Comparison of ENCODE assay signal across 5 cellular contexts in genomic region chr18:10556251-10556650, GRCh38. TPM values are rescaled to one million over a fixed set of nuclear protein-coding genes. Genes with fewer than 3 reads are reported as not detected.
A peak's percentile ranks its signal among the peaks of the same experiment; 100 is the strongest.
DNase-seq lines count a peak whose midpoint lies in the region; ATAC-seq, FAIRE-seq and TF ChIP-seq lines count a peak whose summit lies in the region.
"Not testable (repeated sequence)": the region's sequence is repeated elsewhere in the genome, so short reads cannot be mapped to it uniquely, and the experiment has no call there.

No MANE protein-coding gene starts in this region.

- not testable (repeated sequence) for H4K20me1 ChIP-seq in MM.1S (ENCODE audit: insufficient read depth, low read length)

- H3K9me2 ChIP-seq in MM.1S (replicated peaks; ENCODE audit: insufficient read depth, low read length) = not testable (repeated sequence)

- not testable (repeated sequence) for H3K9me3 ChIP-seq in MM.1S (replicated peaks; ENCODE audit: insufficient read depth, low read length)

- H3K36me3 ChIP-seq in MM.1S (replicated peaks; ENCODE audit: insufficient read depth, low read length) = not testable (repeated sequence)

- not testable (repeated sequence) for H3K27ac Mint-ChIP-seq in activated CD4-positive, alpha-beta T cell treated with anti-CD3 and anti-CD28 coated beads, Interleukin-2, amount 10 ng/mL, durations not matched to agents 24 days and 14 days

- not testable (repeated sequence) for TF ChIP-seq POLR2A in GM12891 (IDR thresholded peaks at IDR 0.05; ENCODE audit: low read depth, low read length)

- intact Hi-C loops in activated CD4-positive, alpha-beta T cell treated with anti-CD3 and anti-CD28 coated beads, Interleukin-2, amount 10 ng/mL, durations not matched to agents 24 days and 14 days (cut with micrococcal nuclease); sciatic nerve (cut with DNase I): not testable (repeated sequence)

- not testable (repeated sequence) for H3K9me3 Mint-ChIP-seq in activated CD4-positive, alpha-beta T cell treated with anti-CD3 and anti-CD28 coated beads, Interleukin-2, amount 10 ng/mL, durations not matched to agents 24 days and 14 days

- H3K27ac ChIP-seq in MM.1S (ENCODE audit: low read length) = peak overlapping the region; percentile 84

- H3F3A ChIP-seq in MM.1S (ENCODE audit: insufficient read depth, low read length) = not testable (repeated sequence)

- H3K79me2 ChIP-seq in MM.1S (ENCODE audit: low read length) = not testable (repeated sequence)

- H3K4me3 Mint-ChIP-seq in activated CD4-positive, alpha-beta T cell treated with anti-CD3 and anti-CD28 coated beads, Interleukin-2, amount 10 ng/mL, durations not matched to agents 24 days and 14 days = not testable (repeated sequence)

- H3K36me3 Mint-ChIP-seq in activated CD4-positive, alpha-beta T cell treated with anti-CD3 and anti-CD28 coated beads, Interleukin-2, amount 10 ng/mL, durations not matched to agents 24 days and 14 days (ENCODE audit: low read depth) = peaks cover 36% of the 10 kb centered on the region

- H3K4me3 ChIP-seq in MM.1S (ENCODE audit: low read length) = not testable (repeated sequence)

- not testable (repeated sequence) for DNase-seq in GM12891 (ENCODE audit: insufficient read length, low spot score)
- peak; percentile 92 for DNase-seq in MM.1S
- peak; percentile 42 for DNase-seq in activated CD4-positive, alpha-beta T cell treated with anti-CD3 and anti-CD28 coated beads, Interleukin-2, amount 10 ng/mL, durations not matched to agents 24 days and 14 days
- peak; percentile 45 for DNase-seq in sciatic nerve (ENCODE audit: low spot score)
- DNase-seq in superior temporal gyrus (ENCODE audit: extremely low spot score) = peak; percentile 3

- not testable (repeated sequence) for H2AFZ ChIP-seq in MM.1S (ENCODE audit: low read length)

- ATAC-seq in sciatic nerve = not testable (repeated sequence)

- 0 out of 2 replicates have a peak overlapping the region, but pooled peaks have one; percentile 22 for H3K4me2 ChIP-seq in MM.1S (ENCODE audit: low read depth, low read length)

- not testable (repeated sequence) for H3K4me1 Mint-ChIP-seq in activated CD4-positive, alpha-beta T cell treated with anti-CD3 and anti-CD28 coated beads, Interleukin-2, amount 10 ng/mL, durations not matched to agents 24 days and 14 days

- not testable (repeated sequence) for H3K27me3 Mint-ChIP-seq in activated CD4-positive, alpha-beta T cell treated with anti-CD3 and anti-CD28 coated beads, Interleukin-2, amount 10 ng/mL, durations not matched to agents 24 days and 14 days

- TF ChIP-seq CTCF in MM.1S (IDR thresholded peaks at IDR 0.05; ENCODE audit: low read length) = not testable (repeated sequence)

- peak overlapping the region; percentile 25; the same call in 1 of the 2 replicates for H3K9ac ChIP-seq in MM.1S (ENCODE audit: low read length)

- H3K27me3 ChIP-seq in MM.1S (replicated peaks; ENCODE audit: insufficient read depth, low read length) = not testable (repeated sequence)

- peaks cover 22% of the 10 kb centered on the region for H3K4me1 ChIP-seq in MM.1S (ENCODE audit: low read length)

- FAIRE-seq in GM12891 (lab: Jason Lieb, UNC) = peak; percentile 75

RNA-seq across cellular contexts. Expression of gene NAPG, which starts 30.4 kb away (rescaled TPM):
- polyA plus RNA-seq in GM12891 (2012; ENCODE audit: low read depth, missing spikeins) = 17.3 TPM
- 36.4 and 38.7 TPM in 2 replicates for total RNA-seq in activated CD4-positive, alpha-beta T cell treated with anti-CD3 and anti-CD28 coated beads, Interleukin-2, amount 10 ng/mL, durations not matched to agents 24 days and 14 days
- 40.0 TPM for total RNA-seq in sciatic nerve
